In genomic region chr10:84375011-84375410, GRCh38 we compare ENCODE assay signal across 8 cellular contexts. TPM values are rescaled to one million over a fixed set of nuclear protein-coding genes. Genes with fewer than 3 reads are reported as not detected.
DNase-seq lines count a peak whose midpoint lies in the region; ATAC-seq and TF ChIP-seq lines count a peak whose summit lies in the region.

No MANE protein-coding gene starts in this region.

- H3K36me3 ChIP-seq in Karpas-422 (ENCODE audit: insufficient read depth, low read length) (no peaks in the 10 kb centered on the region), SK-N-MC (ENCODE audit: insufficient read depth, low read length) (no peaks in the 10 kb centered on the region), mucosa of descending colon (ENCODE audit: low read depth) (no peaks in the 10 kb centered on the region)

- DNase-seq in D341Med (ENCODE audit: low spot score), result peak; percentile 25
- DNase-seq in Karpas-422, result peak; percentile 63
- peak; percentile 18 for DNase-seq in SK-N-MC (ENCODE audit: low read depth, low spot score)
- peak; percentile 65 to 79 for DNase-seq in dermis microvascular lymphatic vessel endothelial cell (ENCODE audit: low read depth in 2 of 2)
- DNase-seq in mucosa of descending colon, result peak in 1 of 3 donors; percentile 80
- no peak for DNase-seq in omental fat pad (ENCODE audit: low spot score)

- no peak overlapping the region for H2AFZ ChIP-seq in Karpas-422 (ENCODE audit: low read length)

- TF ChIP-seq CTCF in mucosa of descending colon (IDR thresholded peaks at IDR 0.05), result peak; percentile 37
- TF ChIP-seq CTCF in omental fat pad (IDR thresholded peaks at IDR 0.05), result no peak

- no peaks in the 10 kb centered on the region for H3K27me3 ChIP-seq in Karpas-422 (ENCODE audit: low read length)

- H3K4me1 ChIP-seq in Karpas-422 (ENCODE audit: low read length), result no peaks in the 10 kb centered on the region
- H3K4me1 ChIP-seq in mucosa of descending colon (ENCODE audit: low read depth), result no peaks in the 10 kb centered on the region

- ATAC-seq in GM18861 (IDR thresholded peaks at IDR 0.05; ENCODE audit: unreplicated experiment) (peak; percentile 68), mucosa of descending colon (peak; percentile 68), HG03045 (IDR thresholded peaks at IDR 0.05; ENCODE audit: unreplicated experiment) (no peak), omental fat pad (ENCODE audit: low FRiP score) (no peak)

- H3K79me2 ChIP-seq in Karpas-422 (ENCODE audit: low read length), result no peaks in the 10 kb centered on the region

- H3K4me2 ChIP-seq in Karpas-422 (ENCODE audit: low read depth, low read length, poor library complexity, severe bottlenecking), result no peak overlapping the region

- H3K9me3 ChIP-seq in Karpas-422 (ENCODE audit: low read length) (no peaks in the 10 kb centered on the region), SK-N-MC (ENCODE audit: low read depth, low read length) (no peaks in the 10 kb centered on the region), mucosa of descending colon (no peaks in the 10 kb centered on the region)

- intact Hi-C loops in mucosa of descending colon (cut with DNase I, micrococcal nuclease), result loop anchor here in 1 of 2 donors (5.0 to 10.0 kb wide), 2 partner anchors 110 to 162 kb away; no protein-coding TSS in a partner anchor

- H3K9me2 ChIP-seq in Karpas-422 (replicated peaks; ENCODE audit: insufficient read depth, low read length), result no peaks in the 10 kb centered on the region

- no peak overlapping the region for H3K9ac ChIP-seq in Karpas-422 (ENCODE audit: low read length)
- H3K9ac ChIP-seq in SK-N-MC (ENCODE audit: insufficient read length), result no peak overlapping the region

- no peaks in the 10 kb centered on the region for H4K20me1 ChIP-seq in Karpas-422 (ENCODE audit: insufficient read depth, low read depth, low read length)

- H3K27ac ChIP-seq in Karpas-422 (ENCODE audit: low read length), result no peak overlapping the region
- no peak overlapping the region for H3K27ac ChIP-seq in SK-N-MC

- H3K4me3 ChIP-seq in Karpas-422 (ENCODE audit: low read length), result no peak overlapping the region
- H3K4me3 ChIP-seq in SK-N-MC, result no peak overlapping the region
- H3K4me3 ChIP-seq in mucosa of descending colon, result no peak overlapping the region

RNA-seq across cellular contexts. Expression of gene CCSER2, which starts 46.6 kb away (rescaled TPM):
- total RNA-seq in Karpas-422 (2014; rRNA removed; shearing (Covaris generic); ENCODE audit: low replicate concordance), result 3.5 and 12.4 TPM in 2 replicates
- 15.1 and 15.6 TPM in 2 replicates for total RNA-seq in dermis microvascular lymphatic vessel endothelial cell
- 100 to 1,000 TPM in 1 of 3 donors, 10 to 100 TPM in 2; 30.2 to 118 (median 48.3) TPM for total RNA-seq in mucosa of descending colon
- total RNA-seq in omental fat pad, result 10 to 100 TPM; 41.2 to 61.9 (median 47.7) TPM

Comparison
In these comparisons a context has a peak if more than half of its experiments do, and no peak if none do; other contexts are left out.
1. ATAC-seq: peak in GM18861 (single experiment) and mucosa of descending colon (single experiment); none in HG03045 (single experiment) and omental fat pad (single experiment).